ENCODE assay signal across 8 cellular contexts in the genomic region with DNA sequence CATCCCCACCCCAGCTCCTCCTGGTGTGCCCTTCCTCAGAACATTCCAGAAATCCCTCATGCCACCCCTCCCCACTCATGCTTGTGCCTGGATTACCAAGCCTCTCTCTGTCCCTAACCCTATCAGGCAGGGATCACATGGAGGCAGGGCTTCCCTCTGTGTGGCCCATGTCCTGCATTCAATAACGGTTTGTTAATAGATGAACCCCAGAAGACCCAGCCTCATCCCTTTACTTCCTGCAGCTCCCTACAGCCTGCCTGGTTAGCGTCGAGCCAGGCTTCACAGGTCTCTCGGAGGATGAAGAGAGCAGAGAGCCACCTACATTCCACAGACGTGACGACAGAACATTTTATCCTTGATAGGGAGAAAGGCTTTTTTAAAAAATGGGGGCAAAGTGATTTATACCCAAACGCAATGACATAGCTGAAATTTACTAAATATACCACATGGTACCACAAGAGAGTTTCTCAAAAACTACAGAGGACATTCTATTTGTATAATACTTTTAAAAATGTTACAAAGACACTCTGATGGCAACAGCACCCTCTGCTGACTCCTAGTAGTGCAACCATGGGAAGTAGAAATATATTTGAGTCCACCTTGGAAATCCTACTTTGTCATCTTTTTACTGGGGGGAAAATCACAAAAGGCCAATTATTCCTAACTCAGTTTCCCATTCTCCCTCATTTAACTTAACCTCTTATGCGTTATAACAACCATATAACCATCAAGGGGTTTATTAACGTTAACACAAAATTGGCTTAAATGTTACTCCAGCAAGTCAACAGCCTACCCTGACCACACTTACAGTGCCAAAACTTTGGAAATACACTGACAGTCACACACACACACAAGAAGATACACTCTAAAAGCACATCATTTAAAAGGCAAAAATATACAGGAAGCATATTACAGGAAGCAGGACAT. TPM values are rescaled to one million over a fixed set of nuclear protein-coding genes. Genes with fewer than 3 reads are reported as not detected.
DNase-seq lines count a peak whose midpoint lies in the region; ATAC-seq, FAIRE-seq and TF ChIP-seq lines count a peak whose summit lies in the region.

No MANE protein-coding gene starts in this region.

- SMC1A ChIA-PET in GM12878 (lab: Charles Lee; ENCODE audit: uncharacterized antibody, unreplicated experiment) = no interaction called here

- H4K20me1 ChIP-seq in GM12878 (ENCODE audit: control insufficient read depth, insufficient read depth) = no peaks in the 10 kb centered on the region

- H3K27ac ChIP-seq in GM12878 (ENCODE audit: control insufficient read depth, insufficient read depth) = no peak overlapping the region

- no peak for TF ChIP-seq POLR2A in GM12878 (IDR thresholded peaks at IDR 0.05; ENCODE audit: low read depth, low read length)

- TF ChIP-seq RAD21 in GM12878 (IDR thresholded peaks at IDR 0.05; ENCODE audit: insufficient read depth, low read depth, low read length) = peak; percentile 70

- RAD21 ChIA-PET in GM12878 (lab: Charles Lee; ENCODE audit: unreplicated experiment) = no interaction called here

- no peak overlapping the region for H3K4me2 ChIP-seq in GM12878 (ENCODE audit: control insufficient read depth, insufficient read depth)

- H3K4me3 ChIP-seq in GM12878 = no peak overlapping the region

- in situ Hi-C loops in ACHN (cut with HindIII; ENCODE audit: low pct_ligation_motif_present, low pct_unique_long_range_greater_than_20kb, low sequenced_read_pairs) (no loop called here), G401 (cut with HindIII; ENCODE audit: low sequenced_read_pairs) (no loop called here), GM12878 (cut with MboI) (loop anchor here (25.0 kb wide), 1 partner anchor 1355 kb away; no protein-coding TSS in a partner anchor)

- BruUV-seq in GM12878 (replicated peaks; lab: Mats Ljungman, UMichigan) = no TSS peak

- WGBS in GM12878 (ENCODE audit: insufficient coverage, insufficient replicate concordance, low lambda C conversion rate, missing lambda C conversion rate) = 48% methylated on average over 9 of the region's 9 CpGs

- no peak overlapping the region for H3K9ac ChIP-seq in GM12878 (ENCODE audit: control insufficient read depth, insufficient read depth, low read length)

- no peaks in the 10 kb centered on the region for H3K9me3 ChIP-seq in GM12878 (replicated peaks; ENCODE audit: control insufficient read depth, insufficient read depth, low read length)

- H2AFZ ChIP-seq in GM12878 (ENCODE audit: control insufficient read depth, low read depth, low read length) = no peak overlapping the region

- H3K4me1 ChIP-seq in GM12878 (ENCODE audit: control insufficient read depth, insufficient read depth, low read length) = no peaks in the 10 kb centered on the region

- POLR2A ChIA-PET in GM12878 (lab: Charles Lee) = no interaction called here

- peak; percentile 40 for DNase-seq in ACHN
- DNase-seq in G401 (ENCODE audit: low spot score) = peak; percentile 7
- DNase-seq in MV-4-11 (lab: John Stamatoyannopoulos, UW) = peak; percentile 33
- DNase-seq in GM12878 (ENCODE audit: low read depth, low spot score) = no peak
- DNase-seq in left colon = peak in 1 of 2 donors; percentile 29
- no peak for DNase-seq in SHP77 treated with DMSO at 0.1 percent for 48 hours (lab: John Stamatoyannopoulos, UW)

- H3K79me2 ChIP-seq in GM12878 (ENCODE audit: control insufficient read depth, insufficient read depth, low read length) = no peaks in the 10 kb centered on the region

- H3K27me3 ChIP-seq in GM12878 (replicated peaks in 1 of 2; ENCODE audit: control insufficient read depth in 2 of 2, insufficient read depth in 2 of 2, low read length in 1 of 2) = no peaks in the 10 kb centered on the region; a peak in 1 of 4 replicates

- FAIRE-seq in GM12878 (lab: Jason Lieb, UNC) = no peak

- H3K36me3 ChIP-seq in GM12878 (ENCODE audit: control insufficient read depth in 2 of 2, insufficient read depth in 2 of 2, low read length in 1 of 2) = no peaks in the 10 kb centered on the region

- ATAC-seq in GM12878 (peak; percentile 57), left colon (peak; percentile 52), HG03469 (IDR thresholded peaks at IDR 0.05; ENCODE audit: unreplicated experiment) (no peak), HG03571 (IDR thresholded peaks at IDR 0.05; ENCODE audit: unreplicated experiment) (no peak)

- peak; percentile 45 to 52 (median 47); a peak in 5 of 6 replicates for TF ChIP-seq CTCF in GM12878 (IDR thresholded peaks at IDR 0.05 in 2 of 3, conservative IDR thresholded peaks at IDR 0.05 in 1 of 3; ENCODE audit: control insufficient read depth in 2 of 3, extremely low read depth in 1 of 3, insufficient read depth in 1 of 3, low read depth in 3 of 3, low read length in 3 of 3)

- CTCF ChIA-PET in GM12878 (lab: Yijun Ruan, JAX) = interaction anchor here (0.8 to 1.3 kb wide), 2 partner anchors 35 to 1309 kb away, joined by 4 to 5 read pairs; no protein-coding TSS in a partner anchor

- intact Hi-C loops in GM12878 (cut with micrococcal nuclease; ENCODE audit: unreplicated experiment) (loop anchor here (10.0 kb wide), 1 partner anchor 1352 kb away; no protein-coding TSS in a partner anchor), left colon (cut with DNase I, micrococcal nuclease) (no loop called here)

- TF ChIP-seq EP300 in GM12878 (IDR thresholded peaks at IDR 0.05; ENCODE audit: borderline replicate concordance in 1 of 2, control insufficient read depth in 1 of 2, low read depth in 2 of 2, low read length in 2 of 2) = no peak

TF ChIP-seq in GM12878, 131 proteins besides CTCF, POLR2A, EP300 and RAD21:
- TF ChIP-seq ZBED1 (IDR thresholded peaks at IDR 0.05; ENCODE audit: borderline replicate concordance) (no peak), SMC3 (IDR thresholded peaks at IDR 0.05; ENCODE audit: borderline replicate concordance, low read length) (peak; percentile 49; the same call in 1 of the 2 replicates)
TF ChIP-seq in GM12878: peak in this region for 1.

RNA-seq across cellular contexts. Expression of gene FBXO15, which starts 30.7 kb away (rescaled TPM):
- total RNA-seq in G401 (2014; rRNA removed; shearing (Covaris generic)) = 0.18 TPM in 1 of 2 replicates, not detected in the other
- total RNA-seq in GM12878 (2013; cell fraction: nucleolus; rRNA removed) = 0.42 and 0.92 TPM in 2 replicates
- total RNA-seq in GM12878 (2014; rRNA removed) (not detected in 2 replicates), GM12878 (2014; rRNA removed; fragmentation: Illumina TruSeq; extraction: Trizol) (0.22 and 0.28 TPM in 2 replicates), GM12878 (2021) (0.29 and 0.90 TPM in 2 replicates), left colon (under 1 TPM in 1 of 2 donors, not detected in 1; 0.42 TPM)
- polyA plus RNA-seq in GM12878 (2011; ENCODE audit: low read depth) = not detected
- polyA plus RNA-seq in GM12878 (2011; rRNA removed) (0.54 and 0.56 TPM in 2 replicates), GM12878 (2014; fragmentation: Illumina TruSeq; extraction: Trizol) (0.06 and 0.36 TPM in 2 replicates), GM12878 (2014; fragmentation: Nextera tagmentation; extraction: Ambion mirVana) (under 1 TPM; 0.20 to 0.24 TPM), GM12878 (2014; rRNA removed) (0.06 and 0.91 TPM in 2 replicates), GM12878 (2016; fragmentation: Nextera tagmentation; extraction: Ambion mirVana) (not detected)
- 0.18 and 0.61 TPM in 2 replicates for polyA plus RNA-seq in GM12878 (2011; cell fraction: cytosol; rRNA removed)
- polyA plus RNA-seq in GM12878 (2011; cell fraction: nucleus; rRNA removed) = 0.61 and 0.66 TPM in 2 replicates
- polyA plus RNA-seq in GM12878 (2012) = 0.15 and 0.60 TPM in 2 replicates
- 0.29 and 0.98 TPM in 2 replicates for polyA minus RNA-seq in GM12878 (2011; rRNA and poly(A)+ RNA removed)
- not detected in 2 replicates for polyA minus RNA-seq in GM12878 (2011; cell fraction: cytosol; rRNA and poly(A)+ RNA removed)
- 0.24 and 0.38 TPM in 2 replicates for polyA minus RNA-seq in GM12878 (2011; cell fraction: nucleus; rRNA and poly(A)+ RNA removed)

RNA-seq across cellular contexts. Expression of gene TIMM21, which starts 31.4 kb away (rescaled TPM):
- total RNA-seq in G401 (2014; rRNA removed; shearing (Covaris generic)) = 41.9 and 44.6 TPM in 2 replicates
- total RNA-seq in GM12878 (2013; cell fraction: nucleolus; rRNA removed) = 48.4 and 50.0 TPM in 2 replicates
- total RNA-seq in GM12878 (2014; rRNA removed) = 64.6 and 67.0 TPM in 2 replicates
- 39.6 and 46.6 TPM in 2 replicates for total RNA-seq in GM12878 (2014; rRNA removed; fragmentation: Illumina TruSeq; extraction: Trizol)
- total RNA-seq in GM12878 (2021) = 39.5 and 47.4 TPM in 2 replicates
- 11.0 TPM for polyA plus RNA-seq in GM12878 (2011; ENCODE audit: low read depth)
- polyA plus RNA-seq in GM12878 (2011; rRNA removed) = 79.2 and 105 TPM in 2 replicates
- polyA plus RNA-seq in GM12878 (2011; cell fraction: cytosol; rRNA removed) = 52.2 and 64.5 TPM in 2 replicates
- polyA plus RNA-seq in GM12878 (2011; cell fraction: nucleus; rRNA removed) = 60.3 and 76.4 TPM in 2 replicates
- 34.6 and 36.1 TPM in 2 replicates for polyA plus RNA-seq in GM12878 (2012)
- polyA plus RNA-seq in GM12878 (2014; fragmentation: Illumina TruSeq; extraction: Trizol) = 60.4 and 63.8 TPM in 2 replicates
- 100 to 1,000 TPM; 111 to 136 TPM for polyA plus RNA-seq in GM12878 (2014; fragmentation: Nextera tagmentation; extraction: Ambion mirVana)
- 87.7 and 88.9 TPM in 2 replicates for polyA plus RNA-seq in GM12878 (2014; rRNA removed)
- polyA plus RNA-seq in GM12878 (2016; fragmentation: Nextera tagmentation; extraction: Ambion mirVana) = 100 to 1,000 TPM; 200 to 203 TPM
- 46.9 and 51.6 TPM in 2 replicates for polyA minus RNA-seq in GM12878 (2011; rRNA and poly(A)+ RNA removed)
- polyA minus RNA-seq in GM12878 (2011; cell fraction: cytosol; rRNA and poly(A)+ RNA removed) = 15.4 and 23.0 TPM in 2 replicates
- polyA minus RNA-seq in GM12878 (2011; cell fraction: nucleus; rRNA and poly(A)+ RNA removed) = 24.7 and 32.7 TPM in 2 replicates
- 10 to 100 TPM; 24.7 to 27.5 TPM for total RNA-seq in left colon

Comparison
In these comparisons a context has a peak if more than half of its experiments do, and no peak if none do; other contexts are left out.
1. DNase-seq: peak in ACHN (single experiment), G401 (single experiment) and MV-4-11 (single experiment); none in GM12878 (single experiment) and SHP77 treated with DMSO at 0.1 percent for 48 hours (single experiment).
2. ATAC-seq: peak in GM12878 (single experiment) and left colon (single experiment); none in HG03469 (single experiment) and HG03571 (single experiment).